Comparison of ENCODE assay signal across 15 cellular contexts in genomic region chr2:80454628-80455027, GRCh38.
DNase-seq lines count a peak whose midpoint lies in the region; ATAC-seq and TF ChIP-seq lines count a peak whose summit lies in the region.
"Had no signal": no experiment of that assay in that cellular context is flagged by ENCODE, and none has a peak within 500 bp of the region (broad histone marks: within the 10 kb centered on the region; RNA-seq: fewer than 3 reads in every experiment).

No MANE protein-coding gene starts in this region.

- H3K4me3 Mint-ChIP-seq in Calu3 (ENCODE audit: low read depth, unreplicated experiment) = no peak overlapping the region
- H3K4me3 Mint-ChIP-seq: activated CD8-positive, alpha-beta T cell treated with anti-CD3 and anti-CD28 coated beads, Interleukin-2, amount 10 ng/mL, durations not matched to agents 7 days and 5 days; activated T-helper 1 cell treated with anti-CD3 and anti-CD28 coated beads, Interleukin-12 subunit alpha, Interleukin-12 subunit beta, Interleukin-2, Interleukin-4 antibody, amounts not matched to agents 30 ng/mL and 10 ng/mL and 1 ng/mL, durations not matched to agents 14 hours and 24 hours and 36 hours had no signal

- no peak overlapping the region for H3K27ac Mint-ChIP-seq in Calu3 (ENCODE audit: unreplicated experiment)
- H3K27ac Mint-ChIP-seq: activated CD8-positive, alpha-beta T cell treated with anti-CD3 and anti-CD28 coated beads, Interleukin-2, amount 10 ng/mL, durations not matched to agents 7 days and 5 days; activated T-helper 1 cell treated with anti-CD3 and anti-CD28 coated beads, Interleukin-12 subunit alpha, Interleukin-12 subunit beta, Interleukin-2, Interleukin-4 antibody, amounts not matched to agents 30 ng/mL and 10 ng/mL and 1 ng/mL, durations not matched to agents 14 hours and 24 hours and 36 hours had no signal

- intact Hi-C loops in left cardiac atrium (cut with DNase I) = no loop called here
- intact Hi-C loops in Calu3 (cut with micrococcal nuclease; ENCODE audit: unreplicated experiment) = no loop called here

- no TSS peak for BruUV-seq in Calu3 (replicated peaks; lab: Mats Ljungman, UMichigan)

- H3K27me3 Mint-ChIP-seq in Calu3 (ENCODE audit: unreplicated experiment) = no peaks in the 10 kb centered on the region

- CTCF ChIA-PET in Calu3 (lab: Charles Lee) = no interaction called here

- no peaks in the 10 kb centered on the region for H3K4me1 Mint-ChIP-seq in Calu3 (ENCODE audit: low read depth, unreplicated experiment)

- peaks cover 16% of the 10 kb centered on the region for H3K9me3 Mint-ChIP-seq in Calu3 (ENCODE audit: low read depth, unreplicated experiment)

- no peaks in the 10 kb centered on the region for H3K36me3 Mint-ChIP-seq in Calu3 (ENCODE audit: insufficient read depth, unreplicated experiment)

- DNase-seq in DMS 273 treated with DMSO at 0.1 percent for 48 hours (lab: John Stamatoyannopoulos, UW) (peak; percentile 10), left cardiac atrium (peak; percentile 37), nucleus accumbens (lab: John Stamatoyannopoulos, UW) (peak in 55 of 56 donors; percentile 1 to 93 (median 72)), Calu3 (no peak), NCI-H748 treated with DMSO at 0.1 percent for 48 hours (lab: John Stamatoyannopoulos, UW) (no peak)
- DNase-seq: activated CD8-positive, alpha-beta T cell treated with anti-CD3 and anti-CD28 coated beads, Interleukin-2, amount 10 ng/mL, durations not matched to agents 7 days and 5 days; NCI-H1048; NCI-H226; PC-9 had no signal

- TF ChIP-seq CTCF in Calu3 (IDR thresholded peaks at IDR 0.05; ENCODE audit: unreplicated experiment) = no peak

- ATAC-seq in SK-N-SH treated with all-trans-retinoic acid at 6 μM for 48 hours = peak; percentile 72
- peak; percentile 57 to 83 for ATAC-seq in left cardiac atrium
- ATAC-seq in GM18502 (IDR thresholded peaks at IDR 0.05; ENCODE audit: poor library complexity, unreplicated experiment) = no peak
- ATAC-seq in HG03442 (IDR thresholded peaks at IDR 0.05; ENCODE audit: unreplicated experiment) = no peak
- ATAC-seq: activated CD8-positive, alpha-beta T cell treated with anti-CD3 and anti-CD28 coated beads, Interleukin-2, amount 10 ng/mL, durations not matched to agents 7 days and 5 days; gastroesophageal sphincter; psoas muscle had no signal

TF ChIP-seq in SK-N-SH treated with all-trans-retinoic acid at 6 μM for 48 hours, 23 proteins besides CTCF, POLR2A, EP300 and RAD21:
- TF ChIP-seq RARB (CRISPR knock-in tag; IDR thresholded peaks at IDR 0.05) (no peak), SNAI2 (CRISPR knock-in tag; IDR thresholded peaks at IDR 0.05) (no peak), ESRRG (CRISPR knock-in tag; IDR thresholded peaks at IDR 0.05) (no peak), ZFP30 (CRISPR knock-in tag; IDR thresholded peaks at IDR 0.05) (no peak), OSR1 (CRISPR knock-in tag; IDR thresholded peaks at IDR 0.05) (no peak), ZFP3 (CRISPR knock-in tag; IDR thresholded peaks at IDR 0.05) (no peak), TSHZ2 (CRISPR knock-in tag; IDR thresholded peaks at IDR 0.05) (no peak), ISL1 (CRISPR knock-in tag; IDR thresholded peaks at IDR 0.05) (no peak), GLIS3 (CRISPR knock-in tag; IDR thresholded peaks at IDR 0.05) (no peak), CREB5 (CRISPR knock-in tag; IDR thresholded peaks at IDR 0.05; ENCODE audit: low read depth) (no peak), ZNF565 (CRISPR knock-in tag; conservative IDR thresholded peaks at IDR 0.05; ENCODE audit: low read depth) (no peak), CSDC2 (CRISPR knock-in tag; IDR thresholded peaks at IDR 0.05) (no peak)
TF ChIP-seq in SK-N-SH treated with all-trans-retinoic acid at 6 μM for 48 hours: peak in this region for 0.

Comparison
In these comparisons a context has a peak if more than half of its experiments do, and no peak if none do; other contexts are left out.
1. DNase-seq: peak in DMS 273 treated with DMSO at 0.1 percent for 48 hours (single experiment), left cardiac atrium (single experiment) and nucleus accumbens (55 of 56); none in Calu3 (single experiment) and NCI-H748 treated with DMSO at 0.1 percent for 48 hours (single experiment).
2. ATAC-seq: peak in SK-N-SH treated with all-trans-retinoic acid at 6 μM for 48 hours (single experiment) and left cardiac atrium (2 of 2); none in GM18502 (single experiment) and HG03442 (single experiment).